1 cellular context compared by ENCODE assay signal in genomic region chr9:36190388-36191289, GRCh38.
TF ChIP-seq lines count a peak whose summit lies in the region.

A gene with protein sequence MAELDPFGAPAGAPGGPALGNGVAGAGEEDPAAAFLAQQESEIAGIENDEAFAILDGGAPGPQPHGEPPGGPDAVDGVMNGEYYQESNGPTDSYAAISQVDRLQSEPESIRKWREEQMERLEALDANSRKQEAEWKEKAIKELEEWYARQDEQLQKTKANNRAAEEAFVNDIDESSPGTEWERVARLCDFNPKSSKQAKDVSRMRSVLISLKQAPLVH (plus strand): TSS chr9:36190921. CDS start chr9:36191057, 136 bp downstream.

TF ChIP-seq in GM12878, 131 proteins besides CTCF, POLR2A, EP300 and RAD21 (continued from another document):
- TF ChIP-seq ZBTB11 (CRISPR knock-in tag; IDR thresholded peaks at IDR 0.05), result peak; percentile 50; the same call in 1 of the 2 replicates
